Comparison of ENCODE assay signal across 16 cellular contexts in genomic region chr21:37849703-37850102, GRCh38.
A peak's percentile ranks its signal among the peaks of the same experiment; 100 is the strongest.
DNase-seq lines count a peak whose midpoint lies in the region; ATAC-seq and TF ChIP-seq lines count a peak whose summit lies in the region.
"Had no signal": no experiment of that assay in that cellular context is flagged by ENCODE, and none has a peak within 500 bp of the region (broad histone marks: within the 10 kb centered on the region; RNA-seq: fewer than 3 reads in every experiment).

No MANE protein-coding gene starts in this region.

- TF ChIP-seq CTCF in HFFc6 (IDR thresholded peaks at IDR 0.05): no peak
- TF ChIP-seq CTCF in WTC11 (IDR thresholded peaks at IDR 0.05): no peak
- TF ChIP-seq CTCF in fibroblast of villous mesenchyme (IDR thresholded peaks at IDR 0.05; ENCODE audit: insufficient read depth, low read depth, low read length): no peak
- no peak for TF ChIP-seq CTCF in smooth muscle cell (IDR thresholded peaks at IDR 0.05; ENCODE audit: borderline replicate concordance, insufficient read depth, poor library complexity, severe bottlenecking)
- TF ChIP-seq CTCF in GM10248 (IDR thresholded peaks at IDR 0.05; ENCODE audit: control extremely low read depth, extremely low read depth, low read depth, missing control alignments): no peak
- no peak for TF ChIP-seq CTCF in omental fat pad (IDR thresholded peaks at IDR 0.05)

- H3K4me3 ChIP-seq in fibroblast of villous mesenchyme (ENCODE audit: low read depth, low read length) (no peak overlapping the region), smooth muscle cell (no peak overlapping the region)

- intact Hi-C loops in posterior cingulate gyrus (cut with DNase I): no loop called here

- CTCF ChIA-PET in WTC11 (lab: Charles Lee): interaction anchor here (0.7 kb wide), 1 partner anchor 91 kb away, joined by 3 read pairs; no protein-coding TSS in a partner anchor
- CTCF ChIA-PET in GM10248 (lab: Yijun Ruan, JAX): no interaction called here

- DNase-seq in HFFc6 (peak; percentile 75), WTC11 (ENCODE audit: low spot score) (no peak), fibroblast of villous mesenchyme (ENCODE audit: low read depth) (peak; percentile 16), smooth muscle cell (lab: John Stamatoyannopoulos, UW; ENCODE audit: unreplicated experiment) (no peak), GM10248 (ENCODE audit: extremely low spot score) (no peak), omental fat pad (ENCODE audit: low spot score) (no peak), posterior cingulate gyrus (no peak)
- DNase-seq: activated CD8-positive, alpha-beta memory T cell treated with anti-CD3 and anti-CD28 coated beads, Interleukin-2, amount 50 U/mL, for 48 hours; anterior cingulate cortex; DMS 273 treated with DMSO at 0.1 percent for 48 hours; NCI-H2171 treated with DMSO at 0.1 percent for 48 hours; occipital lobe; stimulated activated CD4-positive, alpha-beta T cell treated with anti-CD3 and anti-CD28 coated beads, Interleukin-2, amount 100 ng/mL, for 24 hours; stimulated activated naive CD8-positive, alpha-beta T cell treated with anti-CD3 and anti-CD28 coated beads, Interleukin-15, Interleukin-2, amounts not matched to agents 100 U/mL and 50 U/mL, for 24 hours had no signal

- H3K4me1 Mint-ChIP-seq in HFFc6 (ENCODE audit: low read depth) (peaks cover 72% of the 10 kb centered on the region), WTC11 (peaks cover 18% of the 10 kb centered on the region)

- no peaks in the 10 kb centered on the region for H3K9me3 ChIP-seq in smooth muscle cell (replicated peaks; ENCODE audit: low read depth)

- no peaks in the 10 kb centered on the region for H4K20me1 ChIP-seq in smooth muscle cell (ENCODE audit: low read depth)

- no peak overlapping the region for H2AFZ ChIP-seq in smooth muscle cell (ENCODE audit: low read depth)

- H3K9ac ChIP-seq in smooth muscle cell (ENCODE audit: low read depth): no peak overlapping the region
- H3K9ac ChIP-seq: KMS-11 had no signal

- H3K27ac Mint-ChIP-seq in HFFc6 (peak overlapping the region; percentile 84), WTC11 (peak overlapping the region; percentile 82; the same call in 1 of the 2 replicates)

- H3K9me3 Mint-ChIP-seq in HFFc6 (peaks cover 4% of the 10 kb centered on the region; the same call in 1 of the 2 replicates), WTC11 (peaks cover 34% of the 10 kb centered on the region)

- peaks cover 16% of the 10 kb centered on the region for H3K36me3 Mint-ChIP-seq in HFFc6 (ENCODE audit: low read depth)
- H3K36me3 Mint-ChIP-seq in WTC11: peaks cover 3% of the 10 kb centered on the region; the same call in 1 of the 2 replicates

- WGBS in smooth muscle cell (ENCODE audit: low lambda C conversion rate): 51% methylated on average over 2 of the region's 2 CpGs

- no peaks in the 10 kb centered on the region for H3K36me3 ChIP-seq in smooth muscle cell (ENCODE audit: low read depth)

- no peaks in the 10 kb centered on the region for H3K27me3 ChIP-seq in smooth muscle cell (ENCODE audit: low read depth)

- ATAC-seq in WTC11 (no peak), omental fat pad (ENCODE audit: low FRiP score) (no peak)
- ATAC-seq: Panc1; stimulated activated naive CD8-positive, alpha-beta T cell treated with anti-CD3 and anti-CD28 coated beads, Interleukin-15, Interleukin-2, amounts not matched to agents 100 U/mL and 50 U/mL, for 24 hours had no signal

- H3K27me3 Mint-ChIP-seq in HFFc6 (ENCODE audit: insufficient read depth): no peaks in the 10 kb centered on the region; the same call in 1 of the 2 replicates
- no peaks in the 10 kb centered on the region for H3K27me3 Mint-ChIP-seq in WTC11 (ENCODE audit: low read depth)

- H3K79me2 ChIP-seq in smooth muscle cell (ENCODE audit: low read depth): no peaks in the 10 kb centered on the region

- H3K4me3 Mint-ChIP-seq in HFFc6 (peak overlapping the region; percentile 69), WTC11 (no peak overlapping the region)

- no peaks in the 10 kb centered on the region for H3F3A ChIP-seq in smooth muscle cell (ENCODE audit: low read depth)

- H3K4me1 ChIP-seq in smooth muscle cell (ENCODE audit: low read depth): peaks cover 5% of the 10 kb centered on the region

- no peak overlapping the region for H3K27ac ChIP-seq in smooth muscle cell (ENCODE audit: low read depth)
- H3K27ac ChIP-seq: KMS-11 had no signal

- POLR2A ChIA-PET in WTC11 (lab: Charles Lee): no interaction called here
- POLR2A ChIA-PET in GM10248 (lab: Yijun Ruan, JAX): no interaction called here

- H3K4me2 ChIP-seq in smooth muscle cell: peak overlapping the region; percentile 44
- H3K4me2 ChIP-seq: KMS-11 had no signal

TF ChIP-seq in WTC11, 78 proteins besides CTCF, POLR2A, EP300 and RAD21 (continues in another document):
- TF ChIP-seq ATF2 (CRISPR knock-in tag; IDR thresholded peaks at IDR 0.05; ENCODE audit: borderline replicate concordance, low read depth): no peak
- no peak for TF ChIP-seq MLX (CRISPR knock-in tag; IDR thresholded peaks at IDR 0.05)
- TF ChIP-seq E2F5 (CRISPR knock-in tag; IDR thresholded peaks at IDR 0.05): no peak
- no peak for TF ChIP-seq MAX (CRISPR knock-in tag; IDR thresholded peaks at IDR 0.05)
- TF ChIP-seq NFYB (CRISPR knock-in tag; conservative IDR thresholded peaks at IDR 0.05; ENCODE audit: low read depth): no peak
- TF ChIP-seq ERG (CRISPR knock-in tag; IDR thresholded peaks at IDR 0.05): no peak
- no peak for TF ChIP-seq E2F1 (CRISPR knock-in tag; IDR thresholded peaks at IDR 0.05)
- no peak for TF ChIP-seq ZNF396 (CRISPR knock-in tag; IDR thresholded peaks at IDR 0.05; ENCODE audit: borderline replicate concordance)
- TF ChIP-seq ZNF425 (CRISPR knock-in tag; conservative IDR thresholded peaks at IDR 0.05): no peak

Comparison
In these comparisons a context has a peak if more than half of its experiments do, and no peak if none do; other contexts are left out.
1. DNase-seq: peak in HFFc6 (single experiment) and fibroblast of villous mesenchyme (single experiment); none in WTC11 (single experiment), smooth muscle cell (single experiment), GM10248 (single experiment), omental fat pad (single experiment) and posterior cingulate gyrus (0 of 10).